Comparison of ENCODE assay signal across 8 cellular contexts in genomic region chr20:19757973-19758887, GRCh38. TPM values are rescaled to one million over a fixed set of nuclear protein-coding genes. Genes with fewer than 3 reads are reported as not detected.
DNase-seq lines count a peak whose midpoint lies in the region; ATAC-seq, FAIRE-seq and TF ChIP-seq lines count a peak whose summit lies in the region.

A gene with protein sequence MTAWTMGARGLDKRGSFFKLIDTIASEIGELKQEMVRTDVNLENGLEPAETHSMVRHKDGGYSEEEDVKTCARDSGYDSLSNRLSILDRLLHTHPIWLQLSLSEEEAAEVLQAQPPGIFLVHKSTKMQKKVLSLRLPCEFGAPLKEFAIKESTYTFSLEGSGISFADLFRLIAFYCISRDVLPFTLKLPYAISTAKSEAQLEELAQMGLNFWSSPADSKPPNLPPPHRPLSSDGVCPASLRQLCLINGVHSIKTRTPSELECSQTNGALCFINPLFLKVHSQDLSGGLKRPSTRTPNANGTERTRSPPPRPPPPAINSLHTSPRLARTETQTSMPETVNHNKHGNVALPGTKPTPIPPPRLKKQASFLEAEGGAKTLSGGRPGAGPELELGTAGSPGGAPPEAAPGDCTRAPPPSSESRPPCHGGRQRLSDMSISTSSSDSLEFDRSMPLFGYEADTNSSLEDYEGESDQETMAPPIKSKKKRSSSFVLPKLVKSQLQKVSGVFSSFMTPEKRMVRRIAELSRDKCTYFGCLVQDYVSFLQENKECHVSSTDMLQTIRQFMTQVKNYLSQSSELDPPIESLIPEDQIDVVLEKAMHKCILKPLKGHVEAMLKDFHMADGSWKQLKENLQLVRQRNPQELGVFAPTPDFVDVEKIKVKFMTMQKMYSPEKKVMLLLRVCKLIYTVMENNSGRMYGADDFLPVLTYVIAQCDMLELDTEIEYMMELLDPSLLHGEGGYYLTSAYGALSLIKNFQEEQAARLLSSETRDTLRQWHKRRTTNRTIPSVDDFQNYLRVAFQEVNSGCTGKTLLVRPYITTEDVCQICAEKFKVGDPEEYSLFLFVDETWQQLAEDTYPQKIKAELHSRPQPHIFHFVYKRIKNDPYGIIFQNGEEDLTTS (plus strand): TSS chr20:19758258. CDS start chr20:19889602, 131,344 bp downstream.

- FAIRE-seq in kidney (lab: Jason Lieb, UNC), result no peak

- no peak within 1 kb of the TSS for H3K27ac ChIP-seq in HL-60 (replicated peaks)
- peak within 1 kb of the TSS; percentile 95 to 98 for H3K27ac ChIP-seq in kidney (ENCODE audit: low read depth in 2 of 2, low read length in 2 of 2)

- DNase-seq in AG10803 (ENCODE audit: low read depth) (peak; percentile 91), HL-60 (ENCODE audit: low read depth in 1 of 2, low spot score in 1 of 2) (no peak), NT2/D1 (ENCODE audit: low read depth, low spot score) (peak; percentile 91), dedifferentiated amniotic fluid mesenchymal stem cell (ENCODE audit: extremely low spot score) (peak; percentile 52), kidney (peak; percentile 98)

- H3K27me3 ChIP-seq in HL-60 (ENCODE audit: insufficient read depth, poor library complexity, severe bottlenecking) (peaks cover 22% of the 10 kb centered on the region), NT2/D1 (ENCODE audit: insufficient read depth, insufficient read length) (peaks cover 13% of the 10 kb centered on the region), skeletal muscle satellite cell (ENCODE audit: control insufficient read depth, insufficient read depth, low read length) (no peaks in the 10 kb centered on the region)

- H3K9ac ChIP-seq in NT2/D1 (ENCODE audit: insufficient read length, low read depth), result peak within 1 kb of the TSS; percentile 82
- peak within 1 kb of the TSS; percentile 93 to 95 for H3K9ac ChIP-seq in kidney (ENCODE audit: low read length in 2 of 2)
- H3K9ac ChIP-seq in skeletal muscle satellite cell (ENCODE audit: low read depth, low read length), result peak within 1 kb of the TSS; percentile 83

- no peak for ATAC-seq in activated CD4-positive, CD25-positive, alpha-beta regulatory T cell treated with anti-CD3 and anti-CD28 coated beads, Interleukin-2, amount 50 U/mL, for 24 hours
- no peak for ATAC-seq in HG02981 (IDR thresholded peaks at IDR 0.05; ENCODE audit: unreplicated experiment)

- intact Hi-C loops in kidney (cut with DNase I), result no loop called here

- H3K4me1 ChIP-seq in NT2/D1 (ENCODE audit: insufficient read depth, insufficient read length) (no peaks in the 10 kb centered on the region), kidney (ENCODE audit: control insufficient read depth in 1 of 2, insufficient read depth in 1 of 2, low read depth in 1 of 2, low read length in 2 of 2) (peaks cover 13 to 15% of the 10 kb centered on the region in 2 donors), skeletal muscle satellite cell (ENCODE audit: control insufficient read depth, insufficient read depth, low read length) (peaks cover 24% of the 10 kb centered on the region)

- H3K4me3 ChIP-seq in AG10803 (ENCODE audit: low read length) (peak within 1 kb of the TSS; percentile 92), HL-60 (replicated peaks; ENCODE audit: insufficient read depth, low read length) (peak within 1 kb of the TSS; percentile 5), NT2/D1 (ENCODE audit: insufficient read length, low read depth) (peak within 1 kb of the TSS; percentile 71), kidney (ENCODE audit: low read length in 2 of 2) (peak within 1 kb of the TSS; percentile 82 to 89), skeletal muscle satellite cell (ENCODE audit: low read length) (peak within 1 kb of the TSS; percentile 79)

- peak within 1 kb of the TSS; percentile 87 for H3K4me2 ChIP-seq in skeletal muscle satellite cell (ENCODE audit: low read length)

- TF ChIP-seq CTCF in AG10803 (conservative IDR thresholded peaks at IDR 0.05; ENCODE audit: low read length), result no peak
- TF ChIP-seq CTCF in HL-60 (IDR thresholded peaks at IDR 0.05; ENCODE audit: insufficient read depth, low read length), result no peak
- no peak for TF ChIP-seq CTCF in kidney (IDR thresholded peaks at IDR 0.05; ENCODE audit: borderline replicate concordance, extremely low read depth, insufficient read depth)

- H3K9me3 ChIP-seq in NT2/D1 (ENCODE audit: insufficient read depth, low read length) (no peaks in the 10 kb centered on the region), kidney (ENCODE audit: control insufficient read depth in 1 of 2, low read length in 2 of 2) (no peaks in the 10 kb centered on the region), skeletal muscle satellite cell (replicated peaks; ENCODE audit: low read length) (no peaks in the 10 kb centered on the region)

- H3K36me3 ChIP-seq in NT2/D1 (ENCODE audit: insufficient read depth, insufficient read length, low read length), result no peaks in the 10 kb centered on the region
- H3K36me3 ChIP-seq in kidney (ENCODE audit: control insufficient read depth in 1 of 2, insufficient read depth in 2 of 2, low read length in 2 of 2), result no peaks in the 10 kb centered on the region
- no peaks in the 10 kb centered on the region for H3K36me3 ChIP-seq in skeletal muscle satellite cell (ENCODE audit: insufficient read depth, low read length)

RNA-seq across cellular contexts. Expression of the gene that starts here (rescaled TPM):
- 109 TPM for total RNA-seq in kidney
- polyA plus RNA-seq in kidney (ENCODE audit: insufficient read depth, low read depth, low replicate concordance), result 20.2 TPM
- total RNA-seq in skeletal muscle satellite cell (2012; rRNA removed), result 23.2 and 29.7 TPM in 2 replicates

Comparison
In these comparisons a context has a peak if more than half of its experiments do, and no peak if none do; other contexts are left out.
1. DNase-seq: peak in AG10803 (single experiment), NT2/D1 (single experiment), dedifferentiated amniotic fluid mesenchymal stem cell (single experiment) and kidney (single experiment); none in HL-60 (0 of 2).
2. H3K4me3 ChIP-seq: peak in every context shown above with its lines; median percentile 92 in AG10803; 86 in kidney; 79 in skeletal muscle satellite cell; 71 in NT2/D1; 5 in HL-60.
3. Peak in every context shown above with its lines, with median percentiles within 50 percentile points of each other: H3K9ac ChIP-seq.